18 cellular contexts compared by ENCODE assay signal in genomic region chr5:139038618-139039305, GRCh38.
DNase-seq lines count a peak whose midpoint lies in the region; ATAC-seq, FAIRE-seq and TF ChIP-seq lines count a peak whose summit lies in the region.
"Had no signal": no experiment of that assay in that cellular context is flagged by ENCODE, and none has a peak within 500 bp of the region (broad histone marks: within the 10 kb centered on the region; RNA-seq: fewer than 3 reads in every experiment).

No MANE protein-coding gene starts in this region.

- H3K9me3 Mint-ChIP-seq in stimulated activated naive CD8-positive, alpha-beta T cell treated with anti-CD3 and anti-CD28 coated beads, Interleukin-15, amount 100 ng/mL, for 72 hours, result peaks cover 12 to 19% of the 10 kb centered on the region in 2 donors
- H3K9me3 Mint-ChIP-seq: central memory CD8-positive, alpha-beta T cell had no signal

- H3K4me3 ChIP-seq in GM12864 (ENCODE audit: low read depth, low read length) (no peak overlapping the region), bronchial epithelial cell (ENCODE audit: low read depth, low read length) (no peak overlapping the region)
- H3K4me3 ChIP-seq: BLaER1 treated with 17β-estradiol and CSF1 and Interleukin-3, amounts not matched to agents 10 nM and 100 nM; GM23248; SK-N-MC had no signal

- ATAC-seq in left lobe of liver (peak; percentile 41), HG03520 (IDR thresholded peaks at IDR 0.05; ENCODE audit: unreplicated experiment) (no peak)
- no peak for ATAC-seq in stimulated activated naive CD8-positive, alpha-beta T cell treated with anti-CD3 and anti-CD28 coated beads, Interleukin-15, amount 100 ng/mL, for 72 hours

- peak; percentile 44 for TF ChIP-seq CTCF in GM12864 (IDR thresholded peaks at IDR 0.05; ENCODE audit: low read depth, low read length, missing control alignments)
- no peak for TF ChIP-seq CTCF in bronchial epithelial cell (IDR thresholded peaks at IDR 0.05; ENCODE audit: insufficient read depth, low read length, severe bottlenecking)

- FAIRE-seq in bronchial epithelial cell (lab: Jason Lieb, UNC), result peak; percentile 13
- FAIRE-seq: G401.6, GM18507 had no signal

- H3K36me3 ChIP-seq in bronchial epithelial cell (ENCODE audit: control insufficient read depth, insufficient read depth, low read length), result peaks cover 2% of the 10 kb centered on the region

- H3K27me3 Mint-ChIP-seq in stimulated activated naive CD8-positive, alpha-beta T cell treated with anti-CD3 and anti-CD28 coated beads, Interleukin-15, amount 100 ng/mL, for 72 hours, result no peaks in the 10 kb centered on the region
- H3K27me3 Mint-ChIP-seq: activated B cell treated with CpG ODN at 0.5 μM for 24 hours; central memory CD8-positive, alpha-beta T cell had no signal

- H3K4me1 Mint-ChIP-seq in stimulated activated naive CD8-positive, alpha-beta T cell treated with anti-CD3 and anti-CD28 coated beads, Interleukin-15, amount 100 ng/mL, for 72 hours, result no peaks in the 10 kb centered on the region
- H3K4me1 Mint-ChIP-seq: activated B cell treated with CpG ODN at 0.5 μM for 24 hours; central memory CD8-positive, alpha-beta T cell had no signal

- H3K27me3 ChIP-seq in bronchial epithelial cell (ENCODE audit: control insufficient read depth, insufficient read depth, low read length), result no peaks in the 10 kb centered on the region
- H3K27me3 ChIP-seq: BLaER1 treated with 17β-estradiol and CSF1 and Interleukin-3, amounts not matched to agents 10 nM and 100 nM had no signal

- DNase-seq in GM12864 (ENCODE audit: low read depth) (no peak), HuH-7 (ENCODE audit: low spot score) (peak; percentile 35), bronchial epithelial cell (ENCODE audit: low read depth) (no peak), left lobe of liver (ENCODE audit: low spot score) (no peak), ureter (ENCODE audit: low spot score) (no peak), AG20443 (ENCODE audit: low spot score) (no peak)
- DNase-seq in stimulated activated naive CD8-positive, alpha-beta T cell treated with anti-CD3 and anti-CD28 coated beads, Interleukin-15, amount 100 ng/mL, for 72 hours, result no peak
- DNase-seq: activated B cell treated with CpG ODN at 0.5 μM for 24 hours; activated naive CD4-positive, alpha-beta T cell treated with anti-CD3 and anti-CD28 coated beads, Interleukin-2, amount 50 U/mL, for 16 hours; GM23248; NCI-H2107; stimulated activated CD4-positive, alpha-beta T cell treated with anti-CD3 and anti-CD28 coated beads, Interleukin-2, amount 100 ng/mL, for 24 hours had no signal

- H3K27ac Mint-ChIP-seq in stimulated activated naive CD8-positive, alpha-beta T cell treated with anti-CD3 and anti-CD28 coated beads, Interleukin-15, amount 100 ng/mL, for 72 hours, result no peak overlapping the region
- H3K27ac Mint-ChIP-seq: activated B cell treated with CpG ODN at 0.5 μM for 24 hours had no signal

- H3K4me3 Mint-ChIP-seq in stimulated activated naive CD8-positive, alpha-beta T cell treated with anti-CD3 and anti-CD28 coated beads, Interleukin-15, amount 100 ng/mL, for 72 hours, result no peak overlapping the region
- H3K4me3 Mint-ChIP-seq: activated B cell treated with CpG ODN at 0.5 μM for 24 hours; central memory CD8-positive, alpha-beta T cell had no signal
